23 cellular contexts compared by ENCODE assay signal in genomic region chr1:16119504-16119903, GRCh38. TPM values are rescaled to one million over a fixed set of nuclear protein-coding genes. Genes with fewer than 3 reads are reported as not detected.
"Had no signal": no experiment of that assay in that cellular context is flagged by ENCODE, and none has a peak within 500 bp of the region (broad histone marks: within the 10 kb centered on the region; RNA-seq: fewer than 3 reads in every experiment).

No MANE protein-coding gene starts in this region.

- ATAC-seq: activated CD4-positive, alpha-beta T cell treated with anti-CD3 and anti-CD28 coated beads for 36 hours; sciatic nerve; stimulated activated naive CD8-positive, alpha-beta T cell treated with anti-CD3 and anti-CD28 coated beads, Interleukin-15, amount 100 ng/mL, for 72 hours; WTC11 had no signal

- FAIRE-seq: keratinocyte, TTC549 had no signal

- H3K9me3 ChIP-seq: neutrophil, suprapubic skin had no signal

- H3K4me3 ChIP-seq: hepatocyte, lung, smooth muscle cell, suprapubic skin had no signal

- H3K36me3 ChIP-seq: neutrophil had no signal

- H3K27ac ChIP-seq: hepatocyte, neutrophil, parathyroid adenoma, suprapubic skin had no signal

- H3K27me3 ChIP-seq: hepatocyte, neutrophil, suprapubic skin had no signal

- H2AFZ ChIP-seq: hepatocyte, parathyroid adenoma had no signal

- DNase-seq: activated CD4-positive, alpha-beta memory T cell treated with anti-CD3 and anti-CD28 coated beads for 36 hours; activated CD4-positive, alpha-beta T cell treated with anti-CD3 and anti-CD28 coated beads for 36 hours; activated naive CD8-positive, alpha-beta T cell treated with anti-CD3 and anti-CD28 coated beads for 36 hours; activated T-cell treated with anti-CD3 and anti-CD28 coated beads for 4 hours; amniotic stem cell; foreskin fibroblast; stimulated activated CD4-positive, alpha-beta T cell treated with anti-CD3 and anti-CD28 coated beads, Interleukin-4, amount 100 ng/mL, for 1 hour; stimulated activated naive CD8-positive, alpha-beta T cell treated with anti-CD3 and anti-CD28 coated beads, Interleukin-15, amount 100 ng/mL, for 72 hours; trophoblast cell had no signal

- H3K4me2 ChIP-seq: hepatocyte, smooth muscle cell had no signal

- H3K9ac ChIP-seq: parathyroid adenoma had no signal

- H3K4me1 ChIP-seq: parathyroid adenoma had no signal

- H3K79me2 ChIP-seq: hepatocyte, parathyroid adenoma had no signal

RNA-seq across cellular contexts. Expression of gene EPHA2, which starts 36.4 kb away (rescaled TPM):
- total RNA-seq: activated T-helper 1 cell treated with anti-CD3 and anti-CD28 coated beads, Interleukin-12 subunit alpha, Interleukin-12 subunit beta, Interleukin-2, Interleukin-4 antibody, amounts not matched to agents 30 ng/mL and 10 ng/mL and 1 ng/mL, durations not matched to agents 14 hours and 24 hours and 36 hours; T-helper 2 cell treated with Interferon-gamma antibody and Interleukin-4, amounts not matched to agents 100 ng/mL and 5 ng/mL, for 36 hours had no signal

RNA-seq across cellular contexts. Expression of gene FAM131C, which starts 46.1 kb away (rescaled TPM):
- total RNA-seq: dermis microvascular lymphatic vessel endothelial cell, lung, mononuclear cell, sciatic nerve had no signal
- polyA plus RNA-seq: lung had no signal
